20 cellular contexts compared by ENCODE assay signal in genomic region chr5:168895295-168896019, GRCh38.
"Had no signal": no experiment of that assay in that cellular context is flagged by ENCODE, and none has a peak within 500 bp of the region (broad histone marks: within the 10 kb centered on the region; RNA-seq: fewer than 3 reads in every experiment).

No MANE protein-coding gene starts in this region.

- DNase-seq: dermis blood vessel endothelial cell; dorsolateral prefrontal cortex; effector CD4-positive, alpha-beta T cell; effector memory CD4-positive, alpha-beta T cell; esophagus squamous epithelium; foreskin fibroblast; foreskin melanocyte; gastrocnemius medialis; glutamatergic neuron; head of caudate nucleus; heart right ventricle; hippocampal formation; left cardiac atrium; left lung; left ventricle myocardium superior; lower lobe of right lung; mesenchymal stem cell; mucosa of descending colon; naive B cell had no signal

- H3K27me3 ChIP-seq: gastrocnemius medialis, heart right ventricle had no signal

- H3K4me1 ChIP-seq: esophagus squamous epithelium, gastrocnemius medialis, heart right ventricle, left lung, lower lobe of right lung had no signal

- H3K27ac ChIP-seq: coronary artery, dorsolateral prefrontal cortex, esophagus squamous epithelium, gastrocnemius medialis, heart right ventricle, left lung, lower lobe of right lung had no signal

- H3K4me3 ChIP-seq: coronary artery, dorsolateral prefrontal cortex, esophagus squamous epithelium, gastrocnemius medialis, heart right ventricle, left lung, lower lobe of right lung, mucosa of descending colon had no signal

- H3K36me3 ChIP-seq: esophagus squamous epithelium, gastrocnemius medialis, heart right ventricle, left lung, lower lobe of right lung had no signal

- H3K9me3 ChIP-seq: esophagus squamous epithelium, gastrocnemius medialis, heart right ventricle, left lung, lower lobe of right lung, mucosa of descending colon had no signal
